In genomic region chr5:57211039-57211438, GRCh38 we compare ENCODE assay signal across 20 cellular contexts. TPM values are rescaled to one million over a fixed set of nuclear protein-coding genes. Genes with fewer than 3 reads are reported as not detected.
DNase-seq lines count a peak whose midpoint lies in the region; ATAC-seq and TF ChIP-seq lines count a peak whose summit lies in the region.
"Had no signal": no experiment of that assay in that cellular context is flagged by ENCODE, and none has a peak within 500 bp of the region (broad histone marks: within the 10 kb centered on the region; RNA-seq: fewer than 3 reads in every experiment).

No MANE protein-coding gene starts in this region.

- H3K4me3 ChIP-seq in neutrophil (ENCODE audit: low read depth in 1 of 2, low read length in 1 of 2), result no peak overlapping the region
- H3K4me3 ChIP-seq: esophagus squamous epithelium, mucosa of descending colon had no signal

- no peak overlapping the region for H3T11ph ChIP-seq in H9 (ENCODE audit: low read length)

- H2AK5ac ChIP-seq in H9 (ENCODE audit: insufficient read length, low read length), result no peak overlapping the region

- no peak overlapping the region for H3K4me2 ChIP-seq in H9 (ENCODE audit: insufficient read depth, insufficient read length, low read length)

- H4K5ac ChIP-seq in H9 (ENCODE audit: insufficient read length, low read depth, low read length), result no peak overlapping the region

- no peak overlapping the region for H2BK5ac ChIP-seq in H9 (ENCODE audit: insufficient read length, low read length)

- H3K36me3 Mint-ChIP-seq in activated naive CD8-positive, alpha-beta T cell, result no peaks in the 10 kb centered on the region
- peaks cover 39% of the 10 kb centered on the region for H3K36me3 Mint-ChIP-seq in activated naive CD8-positive, alpha-beta T cell treated with anti-CD3 and anti-CD28 coated beads, Interleukin-2, amount 50 U/mL, for 24 hours (ENCODE audit: low read depth)
- H3K36me3 Mint-ChIP-seq in H9 (ENCODE audit: insufficient read depth in 1 of 3, low read depth in 3 of 3) (peaks cover 27 to 43% (median 37%) of the 10 kb centered on the region in 3 experiments), endothelial cell (ENCODE audit: low read depth, unreplicated experiment) (peaks cover 20% of the 10 kb centered on the region)
- H3K36me3 Mint-ChIP-seq in activated naive CD8-positive, alpha-beta T cell treated with anti-CD3 and anti-CD28 coated beads, Interleukin-2, amount 10 ng/mL, durations not matched to agents 7 days and 5 days, result peaks cover 35% of the 10 kb centered on the region

- H3K56ac ChIP-seq in H9 (ENCODE audit: insufficient read length, low read depth, low read length), result no peak overlapping the region

- no peak overlapping the region for H3K27ac ChIP-seq in H9 (ENCODE audit: insufficient read length, low read depth, low read length)
- H3K27ac ChIP-seq in neutrophil, result peak overlapping the region; percentile 60
- H3K27ac ChIP-seq: esophagus squamous epithelium, RWPE1 had no signal

- no peak overlapping the region for H2AFZ ChIP-seq in H9 (ENCODE audit: low read length)

- H3K36me3 ChIP-seq in neutrophil, result peaks cover 28% of the 10 kb centered on the region

- POLR2A ChIA-PET in activated naive CD8-positive, alpha-beta T cell treated with anti-CD3 and anti-CD28 coated beads, Interleukin-2, amount 10 ng/mL, durations not matched to agents 7 days and 5 days (lab: Charles Lee), result no interaction called here

- H4K20me1 ChIP-seq in H9 (ENCODE audit: control insufficient read depth, insufficient read depth, insufficient read length), result peaks cover 3% of the 10 kb centered on the region

- no peak for ATAC-seq in activated naive CD8-positive, alpha-beta T cell treated with anti-CD3 and anti-CD28 coated beads, Interleukin-2, amount 50 U/mL, for 24 hours
- no peak for ATAC-seq in activated naive CD8-positive, alpha-beta T cell treated with anti-CD3 and anti-CD28 coated beads, Interleukin-2, amount 10 ng/mL, durations not matched to agents 7 days and 5 days (ENCODE audit: low read depth)
- ATAC-seq: left colon, mucosa of descending colon had no signal

- H3K4ac ChIP-seq in H9 (ENCODE audit: low read depth, low read length), result no peak overlapping the region

- H2BK20ac ChIP-seq in H9 (ENCODE audit: low read depth, low read length, poor library complexity, severe bottlenecking), result no peak overlapping the region

- no peaks in the 10 kb centered on the region for H3K23me2 ChIP-seq in H9 (ENCODE audit: insufficient read length, low read depth, low read length, poor library complexity, severe bottlenecking)

- WGBS in H9 (ENCODE audit: extremely low coverage, insufficient read length, low lambda C conversion rate), result no CpG with 5 or more reads among the region's 5 CpGs

- H3K79me2 ChIP-seq in H9 (ENCODE audit: insufficient read depth, low read length), result peaks cover 62% of the 10 kb centered on the region

- H4K91ac ChIP-seq in H9 (ENCODE audit: insufficient read length, low read depth, low read length), result no peak overlapping the region

- no peak overlapping the region for H3K4me3 Mint-ChIP-seq in activated naive CD8-positive, alpha-beta T cell
- no peak overlapping the region for H3K4me3 Mint-ChIP-seq in activated naive CD8-positive, alpha-beta T cell treated with anti-CD3 and anti-CD28 coated beads, Interleukin-2, amount 50 U/mL, for 24 hours
- no peak overlapping the region for H3K4me3 Mint-ChIP-seq in H9
- no peak overlapping the region for H3K4me3 Mint-ChIP-seq in activated naive CD8-positive, alpha-beta T cell treated with anti-CD3 and anti-CD28 coated beads, Interleukin-2, amount 10 ng/mL, durations not matched to agents 7 days and 5 days
- no peak overlapping the region for H3K4me3 Mint-ChIP-seq in endothelial cell (ENCODE audit: unreplicated experiment)

- H2BK12ac ChIP-seq in H9 (ENCODE audit: insufficient read length, low read depth, low read length), result no peak overlapping the region

- no peak for DNase-seq in activated naive CD8-positive, alpha-beta T cell treated with anti-CD3 and anti-CD28 coated beads, Interleukin-2, amount 50 U/mL, for 24 hours
- no peak for DNase-seq in H9
- no peak for DNase-seq in activated naive CD8-positive, alpha-beta T cell treated with anti-CD3 and anti-CD28 coated beads, Interleukin-2, amount 10 ng/mL, durations not matched to agents 7 days and 5 days
- no peak for DNase-seq in endothelial cell (ENCODE audit: low spot score)
- DNase-seq in RKO (ENCODE audit: low spot score), result no peak
- no peak for DNase-seq in NCI-H82 (lab: John Stamatoyannopoulos, UW)
- DNase-seq: activated CD4-positive, alpha-beta T cell treated with anti-CD3 and anti-CD28 coated beads, Interleukin-2, amount 50 U/mL, for 4 hours; amniotic stem cell; COR-L47; esophagus squamous epithelium; KG1; left colon; mucosa of descending colon; NCI-H1105 treated with DMSO at 0.1 percent for 48 hours; NCI-H510A; occipital lobe; stimulated activated CD4-positive, alpha-beta T cell treated with anti-CD3 and anti-CD28 coated beads, Interleukin-15, amount 100 ng/mL, for 24 hours had no signal

- H3K4me1 Mint-ChIP-seq in activated naive CD8-positive, alpha-beta T cell (ENCODE audit: low read depth), result peaks cover 83% of the 10 kb centered on the region
- peaks cover 72% of the 10 kb centered on the region for H3K4me1 Mint-ChIP-seq in activated naive CD8-positive, alpha-beta T cell treated with anti-CD3 and anti-CD28 coated beads, Interleukin-2, amount 50 U/mL, for 24 hours
- H3K4me1 Mint-ChIP-seq in H9 (peaks cover 54 to 57% of the 10 kb centered on the region in 2 experiments), endothelial cell (ENCODE audit: unreplicated experiment) (peaks cover 11% of the 10 kb centered on the region)
- H3K4me1 Mint-ChIP-seq in activated naive CD8-positive, alpha-beta T cell treated with anti-CD3 and anti-CD28 coated beads, Interleukin-2, amount 10 ng/mL, durations not matched to agents 7 days and 5 days, result peaks cover 32% of the 10 kb centered on the region

- H3K4me1 ChIP-seq in H9 (ENCODE audit: insufficient read depth, low read length), result no peaks in the 10 kb centered on the region; the same call in 1 of the 2 replicates
- H3K4me1 ChIP-seq in neutrophil (ENCODE audit: control insufficient read depth in 1 of 2, insufficient read depth in 1 of 2, low read depth in 1 of 2, low read length in 1 of 2), result peaks cover 25 to 38% of the 10 kb centered on the region in 2 experiments

- no peak overlapping the region for H3K18ac ChIP-seq in H9 (ENCODE audit: insufficient read length, low read depth, low read length)

- peaks cover 5% of the 10 kb centered on the region for H3K79me1 ChIP-seq in H9 (ENCODE audit: insufficient read depth, low read depth, low read length, poor library complexity, severe bottlenecking)

- H3K23ac ChIP-seq in H9 (ENCODE audit: insufficient read length, low read depth, low read length), result no peak overlapping the region

- no peak overlapping the region for H3K14ac ChIP-seq in H9 (ENCODE audit: insufficient read depth, low read length)

- no peaks in the 10 kb centered on the region for H3K27me3 ChIP-seq in H9 (ENCODE audit: insufficient read depth, low read length)
- no peaks in the 10 kb centered on the region for H3K27me3 ChIP-seq in neutrophil
- H3K27me3 ChIP-seq: esophagus squamous epithelium had no signal

- no peak overlapping the region for H3K9ac ChIP-seq in H9 (ENCODE audit: extremely low read depth, insufficient read length, low read length)

- H2BK120ac ChIP-seq in H9 (ENCODE audit: low read depth, low read length, poor library complexity, severe bottlenecking), result no peak overlapping the region

- H3K9me3 ChIP-seq in H9 (ENCODE audit: control insufficient read depth, low read depth, low read length) (no peaks in the 10 kb centered on the region), neutrophil (no peaks in the 10 kb centered on the region)
- H3K9me3 ChIP-seq: esophagus squamous epithelium, mucosa of descending colon had no signal

- peak overlapping the region; percentile 84 for H3K27ac Mint-ChIP-seq in activated naive CD8-positive, alpha-beta T cell
- no peak overlapping the region for H3K27ac Mint-ChIP-seq in activated naive CD8-positive, alpha-beta T cell treated with anti-CD3 and anti-CD28 coated beads, Interleukin-2, amount 50 U/mL, for 24 hours
- H3K27ac Mint-ChIP-seq in H9 (peak overlapping the region in 2 of 3 experiments; percentile 22 to 57; a peak in 4 of 7 replicates), endothelial cell (ENCODE audit: unreplicated experiment) (no peak overlapping the region)
- peak overlapping the region; percentile 0 for H3K27ac Mint-ChIP-seq in activated naive CD8-positive, alpha-beta T cell treated with anti-CD3 and anti-CD28 coated beads, Interleukin-2, amount 10 ng/mL, durations not matched to agents 7 days and 5 days

- no peaks in the 10 kb centered on the region for H3K27me3 Mint-ChIP-seq in activated naive CD8-positive, alpha-beta T cell
- no peaks in the 10 kb centered on the region for H3K27me3 Mint-ChIP-seq in activated naive CD8-positive, alpha-beta T cell treated with anti-CD3 and anti-CD28 coated beads, Interleukin-2, amount 50 U/mL, for 24 hours
- no peaks in the 10 kb centered on the region for H3K27me3 Mint-ChIP-seq in H9 (ENCODE audit: low read depth)
- H3K27me3 Mint-ChIP-seq in activated naive CD8-positive, alpha-beta T cell treated with anti-CD3 and anti-CD28 coated beads, Interleukin-2, amount 10 ng/mL, durations not matched to agents 7 days and 5 days, result no peaks in the 10 kb centered on the region
- peaks cover 6% of the 10 kb centered on the region for H3K27me3 Mint-ChIP-seq in endothelial cell (ENCODE audit: unreplicated experiment)

- TF ChIP-seq CTCF in H9 (conservative IDR thresholded peaks at IDR 0.05), result no peak
- no peak for TF ChIP-seq CTCF in neutrophil (IDR thresholded peaks at IDR 0.05)
- no peak for TF ChIP-seq CTCF in endothelial cell (IDR thresholded peaks at IDR 0.05; ENCODE audit: unreplicated experiment)

- H2BK15ac ChIP-seq in H9 (ENCODE audit: low read depth, low read length), result no peak overlapping the region

- H3K9me3 Mint-ChIP-seq in activated naive CD8-positive, alpha-beta T cell (ENCODE audit: low read depth), result no peaks in the 10 kb centered on the region
- H3K9me3 Mint-ChIP-seq in activated naive CD8-positive, alpha-beta T cell treated with anti-CD3 and anti-CD28 coated beads, Interleukin-2, amount 50 U/mL, for 24 hours, result no peaks in the 10 kb centered on the region
- H3K9me3 Mint-ChIP-seq in H9, result no peaks in the 10 kb centered on the region
- no peaks in the 10 kb centered on the region for H3K9me3 Mint-ChIP-seq in activated naive CD8-positive, alpha-beta T cell treated with anti-CD3 and anti-CD28 coated beads, Interleukin-2, amount 10 ng/mL, durations not matched to agents 7 days and 5 days
- no peaks in the 10 kb centered on the region for H3K9me3 Mint-ChIP-seq in endothelial cell (ENCODE audit: unreplicated experiment)

- no peak overlapping the region for H4K8ac ChIP-seq in H9 (replicated peaks; ENCODE audit: insufficient read length, low read depth, low read length)

RNA-seq across cellular contexts. Expression of gene GPBP1, which starts 37.2 kb away (rescaled TPM):
- total RNA-seq in H9 (2021) (108 and 112 TPM in 2 replicates), endothelial cell (ENCODE audit: unreplicated experiment) (68.9 TPM)
- total RNA-seq in activated naive CD8-positive, alpha-beta T cell treated with anti-CD3 and anti-CD28 coated beads, Interleukin-2, amount 10 ng/mL, durations not matched to agents 7 days and 5 days, result 100 to 1,000 TPM; 107 to 112 TPM

Comparison
In these comparisons a context has a peak if more than half of its experiments do, and no peak if none do; other contexts are left out.
1. H3K27ac Mint-ChIP-seq: peak in activated naive CD8-positive, alpha-beta T cell (single experiment), H9 (2 of 3) and activated naive CD8-positive, alpha-beta T cell treated with anti-CD3 and anti-CD28 coated beads, Interleukin-2, amount 10 ng/mL, durations not matched to agents 7 days and 5 days (single experiment); none in activated naive CD8-positive, alpha-beta T cell treated with anti-CD3 and anti-CD28 coated beads, Interleukin-2, amount 50 U/mL, for 24 hours (single experiment) and endothelial cell (single experiment).